In the genomic region with DNA sequence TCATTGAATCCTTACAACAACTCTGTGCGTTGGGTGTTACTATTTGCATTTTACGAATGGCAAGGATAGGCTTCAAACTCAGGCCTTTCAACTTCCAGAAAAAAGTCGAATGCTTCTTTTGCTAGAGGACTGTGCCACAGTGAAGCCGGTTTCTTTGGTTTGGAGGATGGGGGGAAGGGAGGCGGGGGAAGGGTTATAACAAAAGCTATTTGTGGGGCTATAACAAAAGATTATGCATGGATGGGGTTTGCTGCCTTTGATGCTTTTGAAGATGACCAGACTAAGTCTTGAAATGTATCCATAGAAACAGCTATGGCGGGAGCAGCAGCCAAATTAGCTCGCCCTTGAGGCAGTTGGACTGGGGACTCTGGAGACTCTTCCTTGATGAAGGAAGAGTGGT, we compare ENCODE assay signal across 19 cellular contexts. TPM values are rescaled to one million over a fixed set of nuclear protein-coding genes. Genes with fewer than 3 reads are reported as not detected.
DNase-seq lines count a peak whose midpoint lies in the region; ATAC-seq and TF ChIP-seq lines count a peak whose summit lies in the region.
"Had no signal": no experiment of that assay in that cellular context is flagged by ENCODE, and none has a peak within 500 bp of the region (broad histone marks: within the 10 kb centered on the region; RNA-seq: fewer than 3 reads in every experiment).

No MANE protein-coding gene starts in this region.

- ATAC-seq in HG02884 (IDR thresholded peaks at IDR 0.05; ENCODE audit: unreplicated experiment): no peak
- no peak for ATAC-seq in GM18870 (IDR thresholded peaks at IDR 0.05; ENCODE audit: unreplicated experiment)
- ATAC-seq: CD8-positive, alpha-beta T cell had no signal

- DNase-seq in Ammon's horn (ENCODE audit: low spot score) (peak; percentile 41), retina (peak; percentile 31), Peyer's patch (no peak), OCI-M1 (lab: John Stamatoyannopoulos, UW) (no peak)
- DNase-seq: CD8-positive, alpha-beta T cell; DND-41; GOT3; Karpas-422; NCI-H1417; NCI-H187; NCI-H2107; NCI-H510A; NCI-H748 treated with DMSO at 0.1 percent for 48 hours; Right ventricle myocardium superior had no signal

- H3K27ac ChIP-seq in cingulate gyrus (ENCODE audit: low read depth, low read length): peak overlapping the region; percentile 52
- H3K27ac ChIP-seq in layer of hippocampus (ENCODE audit: low read depth, low read length): peak overlapping the region; percentile 24
- no peak overlapping the region for H3K27ac ChIP-seq in Peyer's patch
- H3K27ac ChIP-seq: 22Rv1 had no signal

- TF ChIP-seq POLR2A in Peyer's patch (IDR thresholded peaks at IDR 0.05): no peak

- no peaks in the 10 kb centered on the region for H3K36me3 ChIP-seq in Peyer's patch

- no peak overlapping the region for H3K4me3 ChIP-seq in Peyer's patch

- no peak for TF ChIP-seq CTCF in Peyer's patch (IDR thresholded peaks at IDR 0.05)

- no peaks in the 10 kb centered on the region for H3K4me1 ChIP-seq in Peyer's patch

- H3K9me3 ChIP-seq in Peyer's patch: no peaks in the 10 kb centered on the region

- H3K27me3 ChIP-seq in layer of hippocampus (ENCODE audit: control insufficient read depth, insufficient read depth, low read length) (no peaks in the 10 kb centered on the region), Peyer's patch (no peaks in the 10 kb centered on the region)

RNA-seq across cellular contexts. Expression of a gene that starts 47.6 kb away (rescaled TPM):
- total RNA-seq in Peyer's patch: 10 to 100 TPM in 3 of 4 donors, 1 to 10 TPM in 1; 6.7 to 24.8 (median 19.7) TPM

Comparison
In these comparisons a context has a peak if more than half of its experiments do, and no peak if none do; other contexts are left out.
1. DNase-seq: peak in Ammon's horn (single experiment) and retina (single experiment); none in Peyer's patch (0 of 3) and OCI-M1 (single experiment).
2. H3K27ac ChIP-seq: peak in cingulate gyrus (single experiment) and layer of hippocampus (single experiment); none in Peyer's patch (0 of 4).